In the genomic region with DNA sequence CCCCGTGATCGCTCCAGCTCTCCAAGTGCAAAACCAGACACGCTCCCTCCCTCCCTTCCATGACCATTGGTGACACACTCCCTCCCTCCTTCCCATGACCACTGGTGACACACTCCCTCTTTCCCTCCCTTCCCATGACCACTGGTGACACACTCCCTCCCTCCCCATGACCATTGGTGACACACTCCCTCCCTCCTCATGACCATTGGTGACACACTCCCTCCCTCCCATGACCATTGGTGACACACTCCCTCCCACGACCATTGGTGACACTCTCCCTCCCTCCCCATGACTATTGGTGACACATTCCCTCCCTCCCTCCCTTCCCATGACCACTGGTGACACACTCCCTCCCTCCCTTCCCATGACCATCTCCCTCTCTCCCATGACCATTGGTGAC, we compare ENCODE assay signal across 1 cellular context.
TF ChIP-seq lines count a peak whose summit lies in the region.

No MANE protein-coding gene starts in this region.

TF ChIP-seq in IMR-90, 13 proteins besides CTCF, POLR2A, EP300 and RAD21 (continued from another document):
- TF ChIP-seq FOS (IDR thresholded peaks at IDR 0.05; ENCODE audit: low read depth, low read length) (no peak), CEBPB (IDR thresholded peaks at IDR 0.05; ENCODE audit: low read depth, low read length) (no peak), CHD1 (IDR thresholded peaks at IDR 0.05; ENCODE audit: low read depth, low read length) (no peak), SMC3 (IDR thresholded peaks at IDR 0.05; ENCODE audit: low read depth, low read length) (no peak), BHLHE40 (IDR thresholded peaks at IDR 0.05; ENCODE audit: low read depth, low read length) (no peak)
